9 cellular contexts compared by ENCODE assay signal in the genomic region with DNA sequence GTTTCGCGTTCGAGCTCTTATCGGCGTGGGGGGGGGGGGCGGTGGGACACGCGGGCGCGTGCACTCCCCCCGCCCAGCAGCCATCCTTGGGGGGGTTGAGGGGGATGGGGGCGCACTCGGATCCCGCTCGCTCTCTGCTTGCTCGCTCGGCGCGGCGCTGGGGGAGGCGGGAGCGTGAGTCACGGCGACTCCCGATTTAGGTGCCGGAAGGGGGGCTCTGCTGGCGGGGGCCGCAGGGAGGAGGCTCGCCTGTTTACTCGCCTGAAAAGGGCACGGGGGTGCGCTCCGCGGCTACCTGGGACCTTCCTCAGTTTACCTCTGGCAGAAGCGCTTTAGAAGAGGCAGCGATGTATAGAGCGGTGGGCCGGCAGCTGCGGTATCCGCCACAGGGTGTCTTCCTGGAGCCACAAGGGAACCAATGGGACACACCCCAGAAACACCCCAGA. TPM values are rescaled to one million over a fixed set of nuclear protein-coding genes. Genes with fewer than 3 reads are reported as not detected.
DNase-seq lines count a peak whose midpoint lies in the region; ATAC-seq and TF ChIP-seq lines count a peak whose summit lies in the region.
"Had no signal": no experiment of that assay in that cellular context is flagged by ENCODE, and none has a peak within 500 bp of the region (broad histone marks: within the 10 kb centered on the region; RNA-seq: fewer than 3 reads in every experiment).

No MANE protein-coding gene starts in this region.

- CTCF ChIA-PET in mammary epithelial cell (lab: Charles Lee; ENCODE audit: low non-redundant PET), result no interaction called here

- peak overlapping the region; percentile 55 for H3K9ac ChIP-seq in Loucy (ENCODE audit: low read depth, low read length, poor library complexity, severe bottlenecking)
- no peak overlapping the region for H3K9ac ChIP-seq in mammary epithelial cell (ENCODE audit: insufficient read depth, low read length)
- H3K9ac ChIP-seq in neural progenitor cell, result no peak overlapping the region

- H2AFZ ChIP-seq in Loucy (ENCODE audit: low read length), result peak overlapping the region; percentile 72; the same call in 1 of the 2 replicates
- H2AFZ ChIP-seq in mammary epithelial cell (ENCODE audit: low read depth, low read length), result peak overlapping the region; percentile 2
- H2AFZ ChIP-seq in neural progenitor cell (replicated peaks), result no peak overlapping the region

- H3K9me3 Mint-ChIP-seq in neural progenitor cell, result peaks cover 2% of the 10 kb centered on the region

- in situ Hi-C loops in mammary epithelial cell (cut with MboI; ENCODE audit: low sequenced_read_pairs in 2 of 2), result no loop called here

- BruUV-seq in mammary epithelial cell (replicated peaks; lab: Mats Ljungman, UMichigan), result no TSS peak

- no peaks in the 10 kb centered on the region for H3K27me3 ChIP-seq in Loucy (ENCODE audit: insufficient read depth, low read length, poor library complexity, severe bottlenecking)
- peaks cover 34% of the 10 kb centered on the region for H3K27me3 ChIP-seq in mammary epithelial cell (ENCODE audit: insufficient read depth, low read length)
- peaks cover 100% of the 10 kb centered on the region for H3K27me3 ChIP-seq in neural progenitor cell
- peaks cover 0 to 89% of the 10 kb centered on the region in 2 donors for H3K27me3 ChIP-seq in tibial artery

- WGBS in mammary epithelial cell (ENCODE audit: low coverage, missing lambda C conversion rate), result no CpG with 5 or more reads among the region's 40 CpGs

- H3K4me1 Mint-ChIP-seq in neural progenitor cell, result peaks cover 46% of the 10 kb centered on the region

- H3K79me2 ChIP-seq in Loucy (ENCODE audit: insufficient read depth, low read length), result no peaks in the 10 kb centered on the region
- no peaks in the 10 kb centered on the region for H3K79me2 ChIP-seq in mammary epithelial cell (ENCODE audit: insufficient read depth, low read length)
- H3K79me2 ChIP-seq in neural progenitor cell (ENCODE audit: low read depth), result no peaks in the 10 kb centered on the region

- H3K4me3 ChIP-seq in Loucy (ENCODE audit: low read length, poor library complexity, severe bottlenecking) (peak overlapping the region; percentile 69), mammary epithelial cell (replicated peaks in 1 of 3; ENCODE audit: insufficient read depth in 1 of 3, low read depth in 2 of 3, low read length in 3 of 3) (no peak overlapping the region), neural progenitor cell (peak overlapping the region; percentile 59), tibial artery (peak overlapping the region in 1 of 2 donors; percentile 17)

- peak; percentile 71 for DNase-seq in Daoy (ENCODE audit: low read depth)
- DNase-seq in mammary epithelial cell, result no peak
- peak; percentile 62 for DNase-seq in neural progenitor cell (ENCODE audit: low spot score)
- no peak for DNase-seq in CD1c-positive myeloid dendritic cell (ENCODE audit: extremely low spot score)
- DNase-seq in erythroblast (lab: John Stamatoyannopoulos, UW), result no peak
- DNase-seq in tibial artery, result no peak
- DNase-seq: sigmoid colon had no signal

- peaks cover 39% of the 10 kb centered on the region for H3K27me3 Mint-ChIP-seq in neural progenitor cell (ENCODE audit: insufficient read depth, low read depth)

- intact Hi-C loops in mammary epithelial cell (cut with micrococcal nuclease) (no loop called here), tibial artery (cut with DNase I; ENCODE audit: low total_unique reads) (loop anchor here (5.0 kb wide), 1 partner anchor 1773 kb away; no protein-coding TSS in a partner anchor)

- H3K9me3 ChIP-seq in Loucy (ENCODE audit: insufficient read depth, low read depth, low read length), result peaks cover 3% of the 10 kb centered on the region; the same call in 1 of the 2 replicates
- H3K9me3 ChIP-seq in mammary epithelial cell (replicated peaks; ENCODE audit: insufficient read depth, low read length), result peaks cover 3% of the 10 kb centered on the region
- H3K9me3 ChIP-seq in neural progenitor cell (ENCODE audit: low read depth), result no peaks in the 10 kb centered on the region
- peaks cover 0 to 5% (median 4%) of the 10 kb centered on the region in 3 donors for H3K9me3 ChIP-seq in tibial artery

- H3K4me2 ChIP-seq in Loucy (ENCODE audit: low read depth, low read length, poor library complexity, severe bottlenecking), result peak overlapping the region; percentile 87
- peak overlapping the region; percentile 66 for H3K4me2 ChIP-seq in mammary epithelial cell (ENCODE audit: insufficient read depth, low read depth, low read length)
- H3K4me2 ChIP-seq in neural progenitor cell, result peak overlapping the region; percentile 73

- no peak for TF ChIP-seq CTCF in Loucy (conservative IDR thresholded peaks at IDR 0.05; ENCODE audit: low read length)
- no peak for TF ChIP-seq CTCF in mammary epithelial cell (conservative IDR thresholded peaks at IDR 0.05 in 1 of 2, IDR thresholded peaks at IDR 0.05 in 1 of 2; ENCODE audit: extremely low read depth in 1 of 2, insufficient read depth in 1 of 2, low read depth in 1 of 2, low read length in 2 of 2)
- TF ChIP-seq CTCF in neural progenitor cell (IDR thresholded peaks at IDR 0.05), result no peak
- no peak for TF ChIP-seq CTCF in tibial artery (IDR thresholded peaks at IDR 0.05)

- H3K4me1 ChIP-seq in Loucy (ENCODE audit: insufficient read depth, low read length, poor library complexity, severe bottlenecking) (peaks cover 17% of the 10 kb centered on the region), mammary epithelial cell (ENCODE audit: insufficient read depth, low read length) (peaks cover 33% of the 10 kb centered on the region), neural progenitor cell (peaks cover 13% of the 10 kb centered on the region), tibial artery (peaks cover 0 to 49% (median 42%) of the 10 kb centered on the region in 4 donors)

- no peak overlapping the region for H3K27ac Mint-ChIP-seq in neural progenitor cell

- H4K20me1 ChIP-seq in Loucy (ENCODE audit: insufficient read depth, low read length, poor library complexity, severe bottlenecking), result no peaks in the 10 kb centered on the region
- H4K20me1 ChIP-seq in mammary epithelial cell (ENCODE audit: insufficient read depth, low read length), result peaks cover 3% of the 10 kb centered on the region
- peaks cover 32% of the 10 kb centered on the region for H4K20me1 ChIP-seq in neural progenitor cell (ENCODE audit: low read depth)

- no peak for TF ChIP-seq POLR2A in erythroblast (IDR thresholded peaks at IDR 0.05; ENCODE audit: low read length)

- dilution Hi-C loops in mammary epithelial cell (cut with HindIII; ENCODE audit: low sequenced_read_pairs), result no loop called here

- no peak overlapping the region for H3K27ac ChIP-seq in mammary epithelial cell (ENCODE audit: insufficient read depth, low read depth, low read length)
- no peak overlapping the region for H3K27ac ChIP-seq in neural progenitor cell
- no peak overlapping the region for H3K27ac ChIP-seq in tibial artery
- H3K27ac ChIP-seq: sigmoid colon had no signal

- no peak for ATAC-seq in GM19467 (IDR thresholded peaks at IDR 0.05; ENCODE audit: unreplicated experiment)

- H3K36me3 Mint-ChIP-seq in neural progenitor cell, result no peaks in the 10 kb centered on the region

- H3K4me3 Mint-ChIP-seq in neural progenitor cell, result peak overlapping the region; percentile 89

- H3K9me2 ChIP-seq in Loucy (replicated peaks; ENCODE audit: low read depth, low read length), result no peaks in the 10 kb centered on the region

- H3F3A ChIP-seq in Loucy (ENCODE audit: low read depth) (no peaks in the 10 kb centered on the region), neural progenitor cell (ENCODE audit: low read depth) (peaks cover 68% of the 10 kb centered on the region)

- H3K36me3 ChIP-seq in Loucy (ENCODE audit: insufficient read depth, low read length) (no peaks in the 10 kb centered on the region), mammary epithelial cell (ENCODE audit: insufficient read depth, low read length) (no peaks in the 10 kb centered on the region), neural progenitor cell (no peaks in the 10 kb centered on the region), tibial artery (no peaks in the 10 kb centered on the region)
- H3K36me3 ChIP-seq: sigmoid colon had no signal

RNA-seq across cellular contexts. Expression of gene PDE4A, which starts 1.1 kb away (rescaled TPM):
- total RNA-seq in Daoy (2014; rRNA removed; shearing (Covaris generic)), result 0.69 and 2.3 TPM in 2 replicates
- total RNA-seq in mammary epithelial cell (1 to 10 TPM; 1.3 to 1.5 TPM), neural progenitor cell (ENCODE audit: low replicate concordance) (0.37 and 1.5 TPM in 2 replicates)
- 0.45 TPM for polyA plus RNA-seq in mammary epithelial cell
- 2.4 TPM for polyA minus RNA-seq in mammary epithelial cell

RNA-seq across cellular contexts. Expression of gene CDC37, which starts 15.9 kb away (rescaled TPM):
- total RNA-seq in Daoy (2014; rRNA removed; shearing (Covaris generic)), result 361 and 401 TPM in 2 replicates
- total RNA-seq in mammary epithelial cell, result 100 to 1,000 TPM; 114 to 217 TPM
- polyA plus RNA-seq in mammary epithelial cell, result 348 TPM
- 108 TPM for polyA minus RNA-seq in mammary epithelial cell
- 142 and 211 TPM in 2 replicates for total RNA-seq in neural progenitor cell (ENCODE audit: low replicate concordance)

RNA-seq across cellular contexts. Expression of gene TYK2, which starts 38.9 kb away (rescaled TPM):
- total RNA-seq in Daoy (2014; rRNA removed; shearing (Covaris generic)), result 39.2 and 46.6 TPM in 2 replicates
- total RNA-seq in mammary epithelial cell (100 to 1,000 TPM in 1 of 2 donors, 10 to 100 TPM in 1; 43.5 to 110 TPM), neural progenitor cell (ENCODE audit: low replicate concordance) (20.7 and 44.9 TPM in 2 replicates)
- polyA plus RNA-seq in mammary epithelial cell, result 29.4 TPM
- 100 TPM for polyA minus RNA-seq in mammary epithelial cell

Comparison
In these comparisons a context has a peak if more than half of its experiments do, and no peak if none do; other contexts are left out.
1. DNase-seq: peak in Daoy (single experiment) and neural progenitor cell (single experiment); none in mammary epithelial cell (single experiment), CD1c-positive myeloid dendritic cell (single experiment), erythroblast (0 of 2) and tibial artery (0 of 2).
2. H3K4me3 ChIP-seq: peak in Loucy (single experiment) and neural progenitor cell (single experiment); none in mammary epithelial cell (0 of 3).
3. Peak in every context shown above with its lines, with median percentiles within 50 percentile points of each other: H3K4me2 ChIP-seq.